14 cellular contexts compared by ENCODE assay signal in the genomic region with DNA sequence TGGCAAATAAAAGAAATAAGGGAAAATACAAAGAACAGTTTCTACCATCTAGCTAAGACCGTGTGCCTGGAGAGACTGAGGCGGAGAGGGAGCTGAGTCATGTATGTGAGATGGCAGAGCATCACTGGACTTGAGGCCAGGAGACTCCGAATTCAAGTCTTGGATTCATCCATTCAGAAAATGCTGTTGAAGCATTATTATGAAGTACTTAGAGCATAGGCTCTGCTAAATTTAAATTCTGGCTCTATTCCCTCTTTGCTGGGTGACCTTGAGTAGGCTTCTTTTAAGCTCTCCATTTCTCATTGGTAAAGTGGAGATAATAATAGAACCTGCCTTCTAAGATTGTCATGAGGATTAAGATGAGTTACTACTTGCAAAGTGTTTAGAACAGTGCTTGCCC.
"Had no signal": no experiment of that assay in that cellular context is flagged by ENCODE, and none has a peak within 500 bp of the region (broad histone marks: within the 10 kb centered on the region; RNA-seq: fewer than 3 reads in every experiment).

No MANE protein-coding gene starts in this region.

- H3K4me1 ChIP-seq: adrenal gland, stomach had no signal

- H3K27me3 ChIP-seq: adrenal gland, stomach had no signal

- H3K9me3 Mint-ChIP-seq: activated T-cell treated with anti-CD3 and anti-CD28 coated beads, Interleukin-2, amount 50 U/mL, for 4 hours; naive thymus-derived CD8-positive, alpha-beta T cell had no signal

- ATAC-seq: activated T-cell treated with anti-CD3 and anti-CD28 coated beads, Interleukin-2, amount 50 U/mL, for 4 hours; naive thymus-derived CD8-positive, alpha-beta T cell; sciatic nerve had no signal

- H3K4me3 Mint-ChIP-seq: activated T-cell treated with anti-CD3 and anti-CD28 coated beads, Interleukin-2, amount 50 U/mL, for 4 hours had no signal

- H3K4me3 ChIP-seq: adrenal gland, lung, stomach had no signal

- H3K9me3 ChIP-seq: adrenal gland, stomach had no signal

- H3K36me3 ChIP-seq: adrenal gland had no signal

- H3K27ac ChIP-seq: adrenal gland, stomach had no signal

- DNase-seq: activated CD4-positive, alpha-beta T cell treated with anti-CD3 and anti-CD28 coated beads for 1 hour; activated CD4-positive, alpha-beta T cell treated with anti-CD3 and anti-CD28 coated beads, Interleukin-2, amount 50 U/mL, for 48 hours; activated gamma-delta T cell treated with Interleukin-2 at 50 U/mL for 16 hours; activated T-cell treated with anti-CD3 and anti-CD28 coated beads, Interleukin-2, amount 50 U/mL, for 4 hours; adrenal gland; central memory CD4-positive, alpha-beta T cell; hypothalamus; kidney glomerular epithelial cell; naive thymus-derived CD8-positive, alpha-beta T cell; stimulated activated CD4-positive, alpha-beta T cell treated with anti-CD3 and anti-CD28 coated beads, Interleukin-12 subunit alpha, Interleukin-12 subunit beta, amount 100 ng/mL, for 4 hours; stomach; T1000 had no signal

- H3K36me3 Mint-ChIP-seq: naive thymus-derived CD8-positive, alpha-beta T cell had no signal
